1 cellular context compared by ENCODE assay signal in genomic region chr5:134420326-134420725, GRCh38.
TF ChIP-seq lines count a peak whose summit lies in the region.

No MANE protein-coding gene starts in this region.

TF ChIP-seq in HepG2, 621 proteins besides CTCF, POLR2A, EP300 and RAD21:
- TF ChIP-seq NR2F6 (IDR thresholded peaks at IDR 0.05) (peak; percentile 42), NR2F6 (CRISPR knock-in tag; IDR thresholded peaks at IDR 0.05) (no peak), ZKSCAN1 (IDR thresholded peaks at IDR 0.05; ENCODE audit: low read length) (no peak), GABPB1 (CRISPR knock-in tag; IDR thresholded peaks at IDR 0.05) (no peak), UBTF (CRISPR knock-in tag; IDR thresholded peaks at IDR 0.05) (no peak)
